25 cellular contexts compared by ENCODE assay signal in genomic region chr14:58712357-58712756, GRCh38.
A peak's percentile ranks its signal among the peaks of the same experiment; 100 is the strongest.
DNase-seq lines count a peak whose midpoint lies in the region; ATAC-seq and TF ChIP-seq lines count a peak whose summit lies in the region.
"Had no signal": no experiment of that assay in that cellular context is flagged by ENCODE, and none has a peak within 500 bp of the region (broad histone marks: within the 10 kb centered on the region; RNA-seq: fewer than 3 reads in every experiment).

No MANE protein-coding gene starts in this region.

- intact Hi-C loops in IMR-90 (cut with micrococcal nuclease) = no loop called here

- no peak overlapping the region for H3K4ac ChIP-seq in IMR-90 (ENCODE audit: low read depth, low read length)

- H3K9me3 ChIP-seq in IMR-90 (ENCODE audit: control insufficient read depth, insufficient read depth, low read length) = no peaks in the 10 kb centered on the region
- H3K9me3 ChIP-seq in SK-N-SH = no peaks in the 10 kb centered on the region
- H3K9me3 ChIP-seq: BLaER1 treated with 17β-estradiol and CSF1 and Interleukin-3, amounts not matched to agents 10 nM and 100 nM; Caco-2; heart right ventricle; ovary; tibial artery had no signal

- no peak overlapping the region for H2AFZ ChIP-seq in IMR-90 (replicated peaks; ENCODE audit: low read length, poor library complexity)
- no peak overlapping the region for H2AFZ ChIP-seq in SK-N-SH (ENCODE audit: low read depth)

- H3K79me2 ChIP-seq in SK-N-SH (ENCODE audit: insufficient read depth) = no peaks in the 10 kb centered on the region

- 100% methylated on average over 1 of the region's 6 CpGs; no CpG with 5 or more reads in 1 of the 2 experiments for WGBS in IMR-90 (ENCODE audit: extremely low coverage in 2 of 2, insufficient read length in 1 of 2), 2 experiments
- 60% methylated on average over 6 of the region's 6 CpGs for WGBS in SK-N-SH (ENCODE audit: low lambda C conversion rate)

- no peak overlapping the region for H2AK9ac ChIP-seq in IMR-90 (replicated peaks; ENCODE audit: low read depth, low read length, poor library complexity)

- DNase-seq in EH (ENCODE audit: low read depth) (peak; percentile 45), IMR-90 (peak; percentile 33), SK-N-SH (peak; percentile 27), iris pigment epithelial cell (ENCODE audit: low read depth) (peak; percentile 59), substantia nigra (lab: John Stamatoyannopoulos, UW) (no peak), hippocampal formation (lab: John Stamatoyannopoulos, UW) (no peak), C1 segment of cervical spinal cord (lab: John Stamatoyannopoulos, UW) (no peak)
- DNase-seq: ACHN; activated CD4-positive, alpha-beta T cell treated with anti-CD3 and anti-CD28 coated beads, Interleukin-2, amount 50 U/mL, for 48 hours; activated CD4-positive, CD25-positive, alpha-beta regulatory T cell; activated naive CD8-positive, alpha-beta T cell treated with anti-CD3 and anti-CD28 coated beads, Interleukin-2, amount 10 ng/mL, durations not matched to agents 7 days and 5 days; Caco-2; cerebellar nuclear complex; DMS79; heart right ventricle; midbrain; natural killer cell; NCI-H1436 treated with DMSO at 0.1 percent for 48 hours; NCI-H748 treated with DMSO at 0.1 percent for 48 hours; ovary; stimulated activated CD4-positive, alpha-beta T cell treated with anti-CD3 and anti-CD28 coated beads, Interleukin-4, amount 100 ng/mL, for 4 hours; tibial artery had no signal

- TF ChIP-seq EP300 in SK-N-SH (IDR thresholded peaks at IDR 0.05; ENCODE audit: borderline replicate concordance in 1 of 2, low read depth in 1 of 2, low read length in 1 of 2) = 0 out of 4 replicates have a peak, but pooled peaks of 1 of the 2 experiments have one; percentile 46

- no peak for TF ChIP-seq RAD21 in IMR-90 (IDR thresholded peaks at IDR 0.05; ENCODE audit: low read length)
- TF ChIP-seq RAD21 in SK-N-SH (IDR thresholded peaks at IDR 0.05; ENCODE audit: low read length) = no peak

- H3K9ac ChIP-seq in IMR-90 (ENCODE audit: low read depth, low read length) = no peak overlapping the region
- no peak overlapping the region for H3K9ac ChIP-seq in SK-N-SH
- H3K9ac ChIP-seq: BLaER1 treated with 17β-estradiol and CSF1 and Interleukin-3, amounts not matched to agents 10 nM and 100 nM; KMS-11 had no signal

- ATAC-seq in IMR-90 (ENCODE audit: low read depth) = no peak
- no peak for ATAC-seq in HG02840 (IDR thresholded peaks at IDR 0.05; ENCODE audit: low FRiP score, unreplicated experiment)
- ATAC-seq: natural killer cell had no signal

- no peak overlapping the region for H2BK120ac ChIP-seq in IMR-90 (ENCODE audit: low read depth, low read length)

- no peaks in the 10 kb centered on the region for H3K36me3 ChIP-seq in IMR-90 (ENCODE audit: control insufficient read depth, insufficient read depth, low read length)
- H3K36me3 ChIP-seq in SK-N-SH (replicated peaks in 1 of 2; ENCODE audit: control insufficient read depth in 1 of 2, insufficient read depth in 2 of 2, low read length in 1 of 2) = no peaks in the 10 kb centered on the region
- H3K36me3 ChIP-seq: BLaER1 treated with 17β-estradiol and CSF1 and Interleukin-3, amounts not matched to agents 10 nM and 100 nM; heart right ventricle; ovary; tibial artery had no signal

- H3K27me3 ChIP-seq in IMR-90 (ENCODE audit: control insufficient read depth, insufficient read depth, low read length) = peaks cover 12% of the 10 kb centered on the region
- H3K27me3 ChIP-seq in SK-N-SH (ENCODE audit: insufficient read depth) = no peaks in the 10 kb centered on the region
- H3K27me3 ChIP-seq: BLaER1 treated with 17β-estradiol and CSF1 and Interleukin-3, amounts not matched to agents 10 nM and 100 nM; ovary; tibial artery had no signal

- CTCF ChIA-PET in IMR-90 (lab: Yijun Ruan, JAX) = interaction anchor here (0.7 kb wide), 1 partner anchor 127 kb away, joined by 3 read pairs; no protein-coding TSS in a partner anchor
- CTCF ChIA-PET in SK-N-SH (lab: Yijun Ruan, JAX) = interaction anchor here (0.6 to 1.0 kb wide), 3 partner anchors 32 to 475 kb away, joined by 3 read pairs; no protein-coding TSS in a partner anchor

- H3K4me2 ChIP-seq in IMR-90 (ENCODE audit: low read depth, low read length) (no peak overlapping the region), SK-N-SH (no peak overlapping the region)
- H3K4me2 ChIP-seq: BLaER1 treated with 17β-estradiol and CSF1 and Interleukin-3, amounts not matched to agents 10 nM and 100 nM; KMS-11 had no signal

- no peak overlapping the region for H4K8ac ChIP-seq in IMR-90 (ENCODE audit: low read depth in 2 of 2, low read length in 2 of 2)

- H4K20me1 ChIP-seq in IMR-90 (ENCODE audit: insufficient read depth, low read length) = no peaks in the 10 kb centered on the region
- H4K20me1 ChIP-seq in SK-N-SH (ENCODE audit: insufficient read depth) = no peaks in the 10 kb centered on the region
- H4K20me1 ChIP-seq: BLaER1 treated with 17β-estradiol and CSF1 and Interleukin-3, amounts not matched to agents 10 nM and 100 nM had no signal

- no peak overlapping the region for H3K56ac ChIP-seq in IMR-90 (ENCODE audit: extremely low read depth, insufficient read depth, low read length)

- H3K18ac ChIP-seq in IMR-90 (ENCODE audit: low read depth, low read length) = no peak overlapping the region

- no peaks in the 10 kb centered on the region for H3K79me1 ChIP-seq in IMR-90 (ENCODE audit: low read depth in 1 of 2, low read length in 2 of 2)

- no TSS peak for BruUV-seq in IMR-90 (replicated peaks; lab: Mats Ljungman, UMichigan)

- POLR2A ChIA-PET in IMR-90 (lab: Charles Lee; ENCODE audit: unreplicated experiment) = no interaction called here
- POLR2A ChIA-PET in SK-N-SH (lab: Yijun Ruan, JAX) = no interaction called here

- no peak overlapping the region for H4K5ac ChIP-seq in IMR-90 (ENCODE audit: low read depth, low read length)

- H3K9me1 ChIP-seq in IMR-90 (ENCODE audit: insufficient read depth, low read length) = peaks cover 18% of the 10 kb centered on the region

- 0 out of 2 replicates have a peak overlapping the region, but pooled peaks have one; percentile 1 for H3K14ac ChIP-seq in IMR-90 (replicated peaks; ENCODE audit: low read depth, low read length)

- no peak overlapping the region for H4K91ac ChIP-seq in IMR-90 (ENCODE audit: insufficient read depth, low read depth, low read length)

- H2BK20ac ChIP-seq in IMR-90 (ENCODE audit: low read depth, low read length) = peak overlapping the region; percentile 24; the same call in 1 of the 2 replicates

- H3K23ac ChIP-seq in IMR-90 (ENCODE audit: low read depth, low read length) = no peak overlapping the region

- no peak overlapping the region for H3K27ac ChIP-seq in IMR-90 (ENCODE audit: insufficient read depth, low read length)
- H3K27ac ChIP-seq in SK-N-SH (ENCODE audit: low read depth in 2 of 2, low read length in 1 of 2) = no peak overlapping the region
- H3K27ac ChIP-seq in substantia nigra (ENCODE audit: low read depth, low read length, poor library complexity, severe bottlenecking) = no peak overlapping the region
- H3K27ac ChIP-seq: BLaER1 treated with 17β-estradiol and CSF1 and Interleukin-3, amounts not matched to agents 10 nM and 100 nM; heart right ventricle; KMS-11; ovary; tibial artery had no signal

- dilution Hi-C loops in IMR-90 (cut with HindIII; ENCODE audit: low sequenced_read_pairs, unreplicated experiment) = no loop called here

- H2BK5ac ChIP-seq in IMR-90 (ENCODE audit: low read depth, low read length, poor library complexity, severe bottlenecking) = no peak overlapping the region

- TF ChIP-seq CTCF in IMR-90 (conservative IDR thresholded peaks at IDR 0.05; ENCODE audit: low read depth, low read length) (no peak), SK-N-SH (IDR thresholded peaks at IDR 0.05) (no peak)

- no peaks in the 10 kb centered on the region for H3F3A ChIP-seq in SK-N-SH (replicated peaks; ENCODE audit: insufficient read depth)

- no peaks in the 10 kb centered on the region for H3K9me2 ChIP-seq in SK-N-SH

- peak overlapping the region; percentile 17; the same call in 1 of the 2 replicates for H2AK5ac ChIP-seq in IMR-90 (ENCODE audit: low read depth, low read length)

- H3K4me3 ChIP-seq in IMR-90 (ENCODE audit: insufficient read depth, low read depth, low read length) (no peak overlapping the region), SK-N-SH (ENCODE audit: low read depth in 2 of 2, low read length in 1 of 2) (no peak overlapping the region)
- H3K4me3 ChIP-seq: BLaER1 treated with 17β-estradiol and CSF1 and Interleukin-3, amounts not matched to agents 10 nM and 100 nM; heart right ventricle; ovary; tibial artery had no signal

- H2BK15ac ChIP-seq in IMR-90 (ENCODE audit: low read depth, low read length) = peak overlapping the region; percentile 38; the same call in 1 of the 3 replicates

- TF ChIP-seq POLR2A in IMR-90 (IDR thresholded peaks at IDR 0.05; ENCODE audit: low read depth, low read length) = no peak

- in situ Hi-C loops in IMR-90 (cut with MboI; ENCODE audit: low sequenced_read_pairs) = no loop called here

- H3K4me1 ChIP-seq in IMR-90 (ENCODE audit: control insufficient read depth, insufficient read depth, low read length) = peaks cover 12% of the 10 kb centered on the region
- H3K4me1 ChIP-seq in SK-N-SH (ENCODE audit: control insufficient read depth in 1 of 2, insufficient read depth in 2 of 2, low read depth in 1 of 2, low read length in 1 of 2) = peaks cover 7 to 8% of the 10 kb centered on the region in 2 experiments; a peak in 2 of 4 replicates
- H3K4me1 ChIP-seq: Caco-2 had no signal

TF ChIP-seq in IMR-90, 13 proteins besides CTCF, POLR2A, EP300 and RAD21 (continues in another document):
- TF ChIP-seq MAFK (IDR thresholded peaks at IDR 0.05; ENCODE audit: low read depth, low read length) = no peak
- no peak for TF ChIP-seq NFE2L2 (IDR thresholded peaks at IDR 0.05; ENCODE audit: low read depth, low read length)

TF ChIP-seq in SK-N-SH, 30 proteins besides CTCF, POLR2A, EP300 and RAD21:
- TF ChIP-seq, protein P1, sequence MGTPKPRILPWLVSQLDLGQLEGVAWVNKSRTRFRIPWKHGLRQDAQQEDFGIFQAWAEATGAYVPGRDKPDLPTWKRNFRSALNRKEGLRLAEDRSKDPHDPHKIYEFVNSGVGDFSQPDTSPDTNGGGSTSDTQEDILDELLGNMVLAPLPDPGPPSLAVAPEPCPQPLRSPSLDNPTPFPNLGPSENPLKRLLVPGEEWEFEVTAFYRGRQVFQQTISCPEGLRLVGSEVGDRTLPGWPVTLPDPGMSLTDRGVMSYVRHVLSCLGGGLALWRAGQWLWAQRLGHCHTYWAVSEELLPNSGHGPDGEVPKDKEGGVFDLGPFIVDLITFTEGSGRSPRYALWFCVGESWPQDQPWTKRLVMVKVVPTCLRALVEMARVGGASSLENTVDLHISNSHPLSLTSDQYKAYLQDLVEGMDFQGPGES (IDR thresholded peaks at IDR 0.05; ENCODE audit: low read depth, low read length) = no peak
- TF ChIP-seq TAF1 (IDR thresholded peaks at IDR 0.05; ENCODE audit: borderline replicate concordance, low read depth, low read length) (no peak), RCOR1 (IDR thresholded peaks at IDR 0.05; ENCODE audit: low read length) (peak; percentile 42; the same call in 1 of the 2 replicates), MXI1 (IDR thresholded peaks at IDR 0.05; ENCODE audit: low read depth, low read length) (peak; percentile 52; the same call in 1 of the 2 replicates), POLR2AphosphoS5 (IDR thresholded peaks at IDR 0.05; ENCODE audit: low read depth, low read length) (0 out of 2 replicates have a peak, but pooled peaks have one; percentile 24)

Comparison
In these comparisons a context has a peak if more than half of its experiments do, and no peak if none do; other contexts are left out.
1. DNase-seq: peak in EH (single experiment), IMR-90 (single experiment), SK-N-SH (single experiment) and iris pigment epithelial cell (single experiment); none in substantia nigra (0 of 49), hippocampal formation (0 of 2) and C1 segment of cervical spinal cord (0 of 14).